In genomic region chr22:41914611-41915034, GRCh38 we compare ENCODE assay signal across 9 cellular contexts. TPM values are rescaled to one million over a fixed set of nuclear protein-coding genes. Genes with fewer than 3 reads are reported as not detected.
DNase-seq lines count a peak whose midpoint lies in the region; FAIRE-seq and TF ChIP-seq lines count a peak whose summit lies in the region.
"Had no signal": no experiment of that assay in that cellular context is flagged by ENCODE, and none has a peak within 500 bp of the region (broad histone marks: within the 10 kb centered on the region; RNA-seq: fewer than 3 reads in every experiment).

No MANE protein-coding gene starts in this region.

- H3K27ac ChIP-seq in HUES64 (ENCODE audit: low read depth, low read length) (no peak overlapping the region), endodermal cell (ENCODE audit: low read depth, low read length) (no peak overlapping the region), rectal smooth muscle tissue (ENCODE audit: low read depth, low read length) (no peak overlapping the region)

- 1% methylated on average over 67 of the region's 67 CpGs for WGBS in HUES64
- 1 to 3% methylated on average over 23 to 67 of the region's 67 CpGs for WGBS in endodermal cell (ENCODE audit: insufficient coverage in 1 of 2, insufficient read length in 1 of 2), 2 experiments

- H3K27me3 Mint-ChIP-seq in endodermal cell (ENCODE audit: insufficient read depth) = peaks cover 85% of the 10 kb centered on the region

- DNase-seq in GM10266 (ENCODE audit: extremely low spot score) (peak; percentile 61), endodermal cell (peak; percentile 68), CD1c-positive myeloid dendritic cell (ENCODE audit: extremely low spot score) (no peak), HTR-8/SVneo (ENCODE audit: insufficient read length, low spot score) (no peak), NOMO-1 (lab: John Stamatoyannopoulos, UW; ENCODE audit: unreplicated experiment in 2 of 2) (no peak)

- no peak for FAIRE-seq in HTR-8/SVneo (lab: Jason Lieb, UNC)
- FAIRE-seq: G401.6 had no signal

- H3K9ac ChIP-seq in HUES64 (ENCODE audit: low read depth, low read length) = peak overlapping the region; percentile 36; the same call in 1 of the 2 replicates
- H3K9ac ChIP-seq in endodermal cell (ENCODE audit: extremely low read depth, low read length, poor library complexity, severe bottlenecking) = no peak overlapping the region
- no peak overlapping the region for H3K9ac ChIP-seq in rectal smooth muscle tissue (ENCODE audit: low read length)

- H3K4me3 ChIP-seq in HUES64 (ENCODE audit: low read length) = peak overlapping the region; percentile 60
- no peak overlapping the region for H3K4me3 ChIP-seq in endodermal cell (ENCODE audit: low read length)
- peak overlapping the region; percentile 26 for H3K4me3 ChIP-seq in rectal smooth muscle tissue (ENCODE audit: low read length)

- no peaks in the 10 kb centered on the region for H3K36me3 Mint-ChIP-seq in endodermal cell (ENCODE audit: low read depth)
- H3K36me3 Mint-ChIP-seq: natural killer cell treated with Interleukin-12 subunit alpha and Interleukin-12 subunit beta and Interleukin-15 and Interleukin-18, amount 100 ng/mL, for 72 hours had no signal

- no peak overlapping the region for H3K4me3 Mint-ChIP-seq in endodermal cell

- H3K9me3 Mint-ChIP-seq in endodermal cell = no peaks in the 10 kb centered on the region
- H3K9me3 Mint-ChIP-seq: natural killer cell treated with Interleukin-12 subunit alpha and Interleukin-12 subunit beta and Interleukin-15 and Interleukin-18, amount 100 ng/mL, for 72 hours had no signal

- H3K27me3 ChIP-seq in HUES64 (ENCODE audit: insufficient read depth, low read length) (peaks cover 100% of the 10 kb centered on the region), endodermal cell (ENCODE audit: control insufficient read depth, insufficient read depth, low read length, poor library complexity, severe bottlenecking) (peaks cover 98% of the 10 kb centered on the region), rectal smooth muscle tissue (ENCODE audit: control insufficient read depth, insufficient read depth, low read length) (peaks cover 43% of the 10 kb centered on the region)

- H3K9me3 ChIP-seq in HUES64 (ENCODE audit: insufficient read depth, low read depth, low read length) = no peaks in the 10 kb centered on the region
- H3K9me3 ChIP-seq in endodermal cell (ENCODE audit: control insufficient read depth, low read length) = no peaks in the 10 kb centered on the region

- no peak overlapping the region for H3K27ac Mint-ChIP-seq in endodermal cell
- H3K27ac Mint-ChIP-seq: natural killer cell treated with Interleukin-12 subunit alpha and Interleukin-12 subunit beta and Interleukin-15 and Interleukin-18, amount 100 ng/mL, for 72 hours had no signal

- no peaks in the 10 kb centered on the region for H3K4me1 ChIP-seq in HUES64 (ENCODE audit: insufficient read depth, low read length)
- peaks cover 5% of the 10 kb centered on the region for H3K4me1 ChIP-seq in endodermal cell (ENCODE audit: control insufficient read depth, insufficient read depth, low read length)
- peaks cover 3% of the 10 kb centered on the region for H3K4me1 ChIP-seq in rectal smooth muscle tissue (ENCODE audit: control insufficient read depth, insufficient read depth, low read length)

- H3K36me3 ChIP-seq in HUES64 (ENCODE audit: insufficient read depth, low read length) (no peaks in the 10 kb centered on the region), endodermal cell (ENCODE audit: control insufficient read depth, insufficient read depth, low read length) (no peaks in the 10 kb centered on the region), rectal smooth muscle tissue (ENCODE audit: control insufficient read depth, insufficient read depth, low read length) (no peaks in the 10 kb centered on the region)

- TF ChIP-seq CTCF in GM10266 (IDR thresholded peaks at IDR 0.05; ENCODE audit: control insufficient read depth, insufficient read depth, low read depth, missing control alignments) (no peak), endodermal cell (conservative IDR thresholded peaks at IDR 0.05) (no peak)

- peaks cover 7% of the 10 kb centered on the region for H3K4me1 Mint-ChIP-seq in endodermal cell

RNA-seq across cellular contexts. Expression of gene SHISA8, which starts 0.3 kb away (rescaled TPM):
- not detected for polyA plus RNA-seq in HUES64 (2013, experiment 1 of 2)
- polyA plus RNA-seq in HUES64 (2013, experiment 2 of 2) = 0.76 TPM
- under 1 TPM in 1 of 2 donors, not detected in 1; 0.58 TPM for total RNA-seq in endodermal cell
- polyA plus RNA-seq in endodermal cell (2013, experiment 1 of 2) = 0.57 TPM
- 0.70 TPM for polyA plus RNA-seq in endodermal cell (2013, experiment 2 of 2)
- total RNA-seq: natural killer cell treated with Interleukin-12 subunit alpha and Interleukin-12 subunit beta and Interleukin-15 and Interleukin-18, amount 100 ng/mL, for 72 hours had no signal

RNA-seq across cellular contexts. Expression of gene TNFRSF13C, which starts 12.0 kb away (rescaled TPM):
- polyA plus RNA-seq in HUES64 (2013, experiment 1 of 2) = 0.50 TPM
- 0.89 TPM for polyA plus RNA-seq in HUES64 (2013, experiment 2 of 2)
- total RNA-seq in endodermal cell = 1 to 10 TPM; 1.7 to 3.3 TPM
- 3.1 TPM for polyA plus RNA-seq in endodermal cell (2013, experiment 1 of 2)
- polyA plus RNA-seq in endodermal cell (2013, experiment 2 of 2) = 2.4 TPM

RNA-seq across cellular contexts. Expression of gene CENPM, which starts 32.3 kb away (rescaled TPM):
- polyA plus RNA-seq in HUES64 (2013, experiment 1 of 2) = 32.5 TPM
- 36.6 TPM for polyA plus RNA-seq in HUES64 (2013, experiment 2 of 2)
- total RNA-seq in endodermal cell = 10 to 100 TPM; 28.5 to 43.1 TPM
- 32.1 TPM for polyA plus RNA-seq in endodermal cell (2013, experiment 1 of 2)
- polyA plus RNA-seq in endodermal cell (2013, experiment 2 of 2) = 32.0 TPM

RNA-seq across cellular contexts. Expression of gene SEPTIN3, which starts 54.6 kb away (rescaled TPM):
- polyA plus RNA-seq in HUES64 (2013, experiment 1 of 2) = 25.8 TPM
- 31.0 TPM for polyA plus RNA-seq in HUES64 (2013, experiment 2 of 2)
- 10 to 100 TPM; 10.9 to 13.9 TPM for total RNA-seq in endodermal cell
- polyA plus RNA-seq in endodermal cell (2013, experiment 1 of 2) = 62.4 TPM
- polyA plus RNA-seq in endodermal cell (2013, experiment 2 of 2) = 55.8 TPM

Comparison
In these comparisons a context has a peak if more than half of its experiments do, and no peak if none do; other contexts are left out.
1. DNase-seq: peak in GM10266 (single experiment) and endodermal cell (single experiment); none in CD1c-positive myeloid dendritic cell (single experiment), HTR-8/SVneo (single experiment) and NOMO-1 (0 of 2).